ENCODE assay signal across 11 cellular contexts in genomic region chr3:53109190-53109589, GRCh38. TPM values are rescaled to one million over a fixed set of nuclear protein-coding genes. Genes with fewer than 3 reads are reported as not detected.
DNase-seq lines count a peak whose midpoint lies in the region; ATAC-seq and TF ChIP-seq lines count a peak whose summit lies in the region.
"Had no signal": no experiment of that assay in that cellular context is flagged by ENCODE, and none has a peak within 500 bp of the region (broad histone marks: within the 10 kb centered on the region; RNA-seq: fewer than 3 reads in every experiment).

No MANE protein-coding gene starts in this region.

- no peaks in the 10 kb centered on the region for H3K9me3 ChIP-seq in osteoblast (ENCODE audit: low read depth, low read length)
- H3K9me3 ChIP-seq: psoas muscle had no signal

- no peak for ATAC-seq in HG03432 (IDR thresholded peaks at IDR 0.05; ENCODE audit: unreplicated experiment)
- no peak for ATAC-seq in left colon
- ATAC-seq: psoas muscle had no signal

- no peaks in the 10 kb centered on the region for H3K27me3 Mint-ChIP-seq in MCF 10A (ENCODE audit: insufficient read depth, unreplicated experiment)

- H3K4me3 ChIP-seq in osteoblast (ENCODE audit: insufficient read depth, low read length) = no peak overlapping the region
- H3K4me3 ChIP-seq: psoas muscle had no signal

- DNase-seq in GM03348 (ENCODE audit: low spot score) = peak; percentile 46
- DNase-seq in NCI-H226 = peak; percentile 77
- peak; percentile 95 for DNase-seq in MCF 10A (ENCODE audit: unreplicated experiment)
- DNase-seq in osteoblast (ENCODE audit: insufficient read length, low spot score, missing footprints) = no peak
- DNase-seq in GM13976 (ENCODE audit: low spot score) = no peak
- DNase-seq in activated CD8-positive, alpha-beta memory T cell treated with anti-CD3 and anti-CD28 coated beads, Interleukin-2, amount 50 U/mL, for 48 hours = no peak
- no peak for DNase-seq in left colon
- DNase-seq: H7, psoas muscle, Right ventricle myocardium superior had no signal

- H4K20me1 ChIP-seq in osteoblast (ENCODE audit: insufficient read depth, low read length) = no peaks in the 10 kb centered on the region

- POLR2A ChIA-PET in MCF 10A (lab: Yijun Ruan, JAX) = interaction anchor here (1.6 kb wide), 1 partner anchor 12 kb away, joined by 3 read pairs; no protein-coding TSS in a partner anchor

- H3K4me3 Mint-ChIP-seq in MCF 10A (ENCODE audit: unreplicated experiment) = no peak overlapping the region

- CTCF ChIA-PET in MCF 10A (lab: Yijun Ruan, JAX) = interaction anchor here (0.6 to 12.8 kb wide), 12 partner anchors 11 to 1073 kb away, joined by 3 to 134 read pairs (median 4); no protein-coding TSS in a partner anchor

- H3K27me3 ChIP-seq in osteoblast (ENCODE audit: insufficient read depth, low read length) = no peaks in the 10 kb centered on the region

- TF ChIP-seq CTCF in MCF 10A (IDR thresholded peaks at IDR 0.05; ENCODE audit: unreplicated experiment) = no peak
- no peak for TF ChIP-seq CTCF in osteoblast (IDR thresholded peaks at IDR 0.05; ENCODE audit: extremely low read depth, low read depth, low read length)
- no peak for TF ChIP-seq CTCF in GM13976 (IDR thresholded peaks at IDR 0.05; ENCODE audit: borderline replicate concordance, control extremely low read depth, extremely low read depth, insufficient read depth, missing control alignments)

- H3K36me3 ChIP-seq in osteoblast (ENCODE audit: insufficient read depth, low read length) = peaks cover 17% of the 10 kb centered on the region

- intact Hi-C loops in MCF 10A (cut with micrococcal nuclease) (no loop called here), left colon (cut with DNase I, micrococcal nuclease) (no loop called here)

- peaks cover 56% of the 10 kb centered on the region for H3K36me3 Mint-ChIP-seq in MCF 10A (ENCODE audit: insufficient read depth, unreplicated experiment)

- H3K4me1 ChIP-seq in osteoblast (ENCODE audit: insufficient read depth, low read length) = peaks cover 25% of the 10 kb centered on the region

- in situ Hi-C loops in GM13976 (cut with MboI; ENCODE audit: low sequenced_read_pairs, unreplicated experiment) = no loop called here

- peaks cover 17% of the 10 kb centered on the region for H3K4me1 Mint-ChIP-seq in MCF 10A (ENCODE audit: insufficient read depth, unreplicated experiment)

- no peaks in the 10 kb centered on the region for H3K9me3 Mint-ChIP-seq in MCF 10A (ENCODE audit: unreplicated experiment)

- H3K79me2 ChIP-seq in osteoblast (ENCODE audit: insufficient read depth, low read length) = no peaks in the 10 kb centered on the region

- H2AFZ ChIP-seq in osteoblast (ENCODE audit: low read length) = no peak overlapping the region

- H3K4me2 ChIP-seq in osteoblast (ENCODE audit: insufficient read depth, low read length) = no peak overlapping the region

- BruUV-seq in MCF 10A (replicated peaks; lab: Mats Ljungman, UMichigan) = no TSS peak

- peak overlapping the region; percentile 4 for H3K27ac ChIP-seq in osteoblast (ENCODE audit: low read depth, low read length)
- H3K27ac ChIP-seq: psoas muscle had no signal

- no peak overlapping the region for H3K27ac Mint-ChIP-seq in MCF 10A (ENCODE audit: low read depth, unreplicated experiment)

RNA-seq across cellular contexts. Expression of gene RFT1, which starts 21.0 kb away (rescaled TPM):
- 40.1 and 42.7 TPM in 2 replicates for total RNA-seq in MCF 10A (2022)
- 11.9 and 12.7 TPM in 2 replicates for total RNA-seq in osteoblast
- total RNA-seq in left colon = 10 to 100 TPM; 13.1 to 14.1 TPM

RNA-seq across cellular contexts. Expression of gene PRKCD, which starts 51.8 kb away (rescaled TPM):
- 9.6 and 9.8 TPM in 2 replicates for total RNA-seq in MCF 10A (2022)
- 1.8 and 2.2 TPM in 2 replicates for total RNA-seq in osteoblast
- 10 to 100 TPM; 93.3 to 94.0 TPM for total RNA-seq in left colon

Comparison
In these comparisons a context has a peak if more than half of its experiments do, and no peak if none do; other contexts are left out.
1. DNase-seq: peak in GM03348 (single experiment), NCI-H226 (single experiment) and MCF 10A (single experiment); none in osteoblast (single experiment), GM13976 (single experiment), activated CD8-positive, alpha-beta memory T cell treated with anti-CD3 and anti-CD28 coated beads, Interleukin-2, amount 50 U/mL, for 48 hours (single experiment) and left colon (0 of 2).